Comparison of ENCODE assay signal across 14 cellular contexts in the genomic region with DNA sequence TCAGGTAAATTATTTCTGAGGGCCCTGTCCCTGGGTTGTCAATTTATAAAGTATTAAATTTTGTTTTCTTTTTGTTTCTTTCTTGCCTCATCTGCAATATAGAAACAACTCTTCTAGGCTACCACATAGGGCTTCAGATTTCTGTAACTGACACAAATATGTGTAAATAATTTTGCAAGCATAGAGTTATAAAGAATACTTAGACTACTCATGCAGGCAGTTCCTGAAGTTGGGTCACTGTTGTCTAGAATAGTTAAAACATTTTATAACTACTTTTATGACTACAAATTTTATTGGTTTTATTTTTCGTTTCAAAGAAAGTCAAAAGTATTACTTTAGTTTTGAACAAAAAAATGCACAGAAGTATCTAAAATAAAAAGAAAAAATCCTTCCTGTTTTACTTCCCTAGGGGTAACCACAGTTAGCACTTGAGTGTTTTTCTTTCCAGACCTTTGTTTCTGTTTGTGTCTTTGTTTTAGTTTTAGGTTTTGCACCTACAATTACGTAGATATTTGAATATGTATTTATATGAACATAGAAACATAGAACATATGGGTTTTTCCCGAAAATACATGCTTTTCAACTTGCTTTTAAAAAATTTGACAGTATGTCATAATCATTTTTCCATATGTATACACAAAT. TPM values are rescaled to one million over a fixed set of nuclear protein-coding genes. Genes with fewer than 3 reads are reported as not detected.
A peak's percentile ranks its signal among the peaks of the same experiment; 100 is the strongest.
DNase-seq lines count a peak whose midpoint lies in the region; ATAC-seq and TF ChIP-seq lines count a peak whose summit lies in the region.
"Had no signal": no experiment of that assay in that cellular context is flagged by ENCODE, and none has a peak within 500 bp of the region (broad histone marks: within the 10 kb centered on the region; RNA-seq: fewer than 3 reads in every experiment).

No MANE protein-coding gene starts in this region.

- H3K27ac ChIP-seq in OCI-LY7 (ENCODE audit: low read depth, low read length, poor library complexity, severe bottlenecking): no peak overlapping the region
- H3K27ac ChIP-seq: breast epithelium, gastrocnemius medialis, SJSA1 had no signal

- CTCF ChIA-PET in OCI-LY7 (lab: Charles Lee; ENCODE audit: unreplicated experiment): no interaction called here

- peak overlapping the region; percentile 30 for H3K4me2 ChIP-seq in OCI-LY7 (ENCODE audit: low read length)

- DNase-seq in AML-193 (lab: John Stamatoyannopoulos, UW) (peak; percentile 27 to 37), OCI-LY7 (ENCODE audit: low spot score) (no peak), HuH-7 (ENCODE audit: low spot score) (no peak), anterior cingulate cortex (lab: John Stamatoyannopoulos, UW) (no peak)
- DNase-seq: activated CD4-positive, CD25-positive, alpha-beta regulatory T cell; effector memory CD4-positive, alpha-beta T cell; gastrocnemius medialis; retina had no signal

- H3K9me2 ChIP-seq in OCI-LY7 (ENCODE audit: insufficient read depth, low read length): no peaks in the 10 kb centered on the region

- BruUV-seq in OCI-LY7 (replicated peaks; lab: Mats Ljungman, UMichigan): no TSS peak

- peak overlapping the region; percentile 89 for H2AFZ ChIP-seq in OCI-LY7 (ENCODE audit: low read length)

- no peaks in the 10 kb centered on the region for H3K36me3 ChIP-seq in OCI-LY7 (ENCODE audit: insufficient read depth, low read length)
- H3K36me3 ChIP-seq: breast epithelium, gastrocnemius medialis, SJSA1 had no signal

- peaks cover 58% of the 10 kb centered on the region for H3K4me1 ChIP-seq in OCI-LY7 (ENCODE audit: insufficient read depth, low read length, poor library complexity, severe bottlenecking)
- H3K4me1 ChIP-seq: breast epithelium, gastrocnemius medialis had no signal

- H3K79me2 ChIP-seq in OCI-LY7 (ENCODE audit: insufficient read depth, low read depth, low read length): no peaks in the 10 kb centered on the region

- no peaks in the 10 kb centered on the region for H4K20me1 ChIP-seq in OCI-LY7 (ENCODE audit: insufficient read depth, low read length)

- no peak for TF ChIP-seq CTCF in OCI-LY7 (conservative IDR thresholded peaks at IDR 0.05; ENCODE audit: low read length)

- no peak overlapping the region for H3K4me3 ChIP-seq in OCI-LY7 (ENCODE audit: low read depth, low read length, poor library complexity, severe bottlenecking)
- H3K4me3 ChIP-seq: breast epithelium, gastrocnemius medialis, SJSA1 had no signal

- intact Hi-C loops in OCI-LY7 (cut with micrococcal nuclease; ENCODE audit: unreplicated experiment): no loop called here

- ATAC-seq in GM18511 (IDR thresholded peaks at IDR 0.05; ENCODE audit: unreplicated experiment): peak; percentile 69
- ATAC-seq in HG02884 (IDR thresholded peaks at IDR 0.05; ENCODE audit: unreplicated experiment): peak; percentile 62
- ATAC-seq in SK-N-SH treated with all-trans-retinoic acid at 6 μM for 48 hours: no peak
- ATAC-seq in GM19023 (IDR thresholded peaks at IDR 0.05; ENCODE audit: unreplicated experiment): no peak
- ATAC-seq: gastrocnemius medialis had no signal

- H3K9me3 ChIP-seq in OCI-LY7 (ENCODE audit: low read length): no peaks in the 10 kb centered on the region
- H3K9me3 ChIP-seq: breast epithelium, gastrocnemius medialis, SJSA1 had no signal

- POLR2A ChIA-PET in OCI-LY7 (lab: Charles Lee): interaction anchor here (0.7 to 2.2 kb wide), 3 partner anchors 9 to 15 kb away, joined by 3 to 8 read pairs (median 4); no protein-coding TSS in a partner anchor

TF ChIP-seq in SK-N-SH treated with all-trans-retinoic acid at 6 μM for 48 hours, 23 proteins besides CTCF, POLR2A, EP300 and RAD21:
- TF ChIP-seq, protein P1, sequence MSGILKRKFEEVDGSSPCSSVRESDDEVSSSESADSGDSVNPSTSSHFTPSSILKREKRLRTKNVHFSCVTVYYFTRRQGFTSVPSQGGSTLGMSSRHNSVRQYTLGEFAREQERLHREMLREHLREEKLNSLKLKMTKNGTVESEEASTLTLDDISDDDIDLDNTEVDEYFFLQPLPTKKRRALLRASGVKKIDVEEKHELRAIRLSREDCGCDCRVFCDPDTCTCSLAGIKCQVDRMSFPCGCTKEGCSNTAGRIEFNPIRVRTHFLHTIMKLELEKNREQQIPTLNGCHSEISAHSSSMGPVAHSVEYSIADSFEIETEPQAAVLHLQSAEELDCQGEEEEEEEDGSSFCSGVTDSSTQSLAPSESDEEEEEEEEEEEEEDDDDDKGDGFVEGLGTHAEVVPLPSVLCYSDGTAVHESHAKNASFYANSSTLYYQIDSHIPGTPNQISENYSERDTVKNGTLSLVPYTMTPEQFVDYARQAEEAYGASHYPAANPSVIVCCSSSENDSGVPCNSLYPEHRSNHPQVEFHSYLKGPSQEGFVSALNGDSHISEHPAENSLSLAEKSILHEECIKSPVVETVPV (CRISPR knock-in tag; IDR thresholded peaks at IDR 0.05): no peak
- TF ChIP-seq ZFP3 (CRISPR knock-in tag; IDR thresholded peaks at IDR 0.05): no peak
- TF ChIP-seq CSDC2 (CRISPR knock-in tag; IDR thresholded peaks at IDR 0.05): no peak
- TF ChIP-seq, protein P2, sequence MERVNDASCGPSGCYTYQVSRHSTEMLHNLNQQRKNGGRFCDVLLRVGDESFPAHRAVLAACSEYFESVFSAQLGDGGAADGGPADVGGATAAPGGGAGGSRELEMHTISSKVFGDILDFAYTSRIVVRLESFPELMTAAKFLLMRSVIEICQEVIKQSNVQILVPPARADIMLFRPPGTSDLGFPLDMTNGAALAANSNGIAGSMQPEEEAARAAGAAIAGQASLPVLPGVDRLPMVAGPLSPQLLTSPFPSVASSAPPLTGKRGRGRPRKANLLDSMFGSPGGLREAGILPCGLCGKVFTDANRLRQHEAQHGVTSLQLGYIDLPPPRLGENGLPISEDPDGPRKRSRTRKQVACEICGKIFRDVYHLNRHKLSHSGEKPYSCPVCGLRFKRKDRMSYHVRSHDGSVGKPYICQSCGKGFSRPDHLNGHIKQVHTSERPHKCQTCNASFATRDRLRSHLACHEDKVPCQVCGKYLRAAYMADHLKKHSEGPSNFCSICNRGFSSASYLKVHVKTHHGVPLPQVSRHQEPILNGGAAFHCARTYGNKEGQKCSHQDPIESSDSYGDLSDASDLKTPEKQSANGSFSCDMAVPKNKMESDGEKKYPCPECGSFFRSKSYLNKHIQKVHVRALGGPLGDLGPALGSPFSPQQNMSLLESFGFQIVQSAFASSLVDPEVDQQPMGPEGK (CRISPR knock-in tag; IDR thresholded peaks at IDR 0.05; ENCODE audit: borderline replicate concordance): no peak

RNA-seq across cellular contexts. Expression of a gene that starts 12.4 kb away (rescaled TPM):
- total RNA-seq in OCI-LY7 (2014; rRNA removed; shearing (Covaris generic)): 83.3 and 127 TPM in 2 replicates
- total RNA-seq in OCI-LY7 (2022): 232 and 261 TPM in 2 replicates

Comparison
In these comparisons a context has a peak if more than half of its experiments do, and no peak if none do; other contexts are left out.
1. DNase-seq: peak in AML-193 (2 of 2); none in OCI-LY7 (single experiment), HuH-7 (single experiment) and anterior cingulate cortex (0 of 58).
2. ATAC-seq: peak in GM18511 (single experiment) and HG02884 (single experiment); none in SK-N-SH treated with all-trans-retinoic acid at 6 μM for 48 hours (single experiment) and GM19023 (single experiment).